Comparison of ENCODE assay signal across 7 cellular contexts in genomic region chr12:108731105-108731865, GRCh38. TPM values are rescaled to one million over a fixed set of nuclear protein-coding genes. Genes with fewer than 3 reads are reported as not detected.
DNase-seq lines count a peak whose midpoint lies in the region; ATAC-seq and TF ChIP-seq lines count a peak whose summit lies in the region.

CORO1C (minus strand) TSS chr12:108731518; CDS start chr12:108701318, 30,200 bp downstream.

- peaks cover 43% of the 10 kb centered on the region for H3K79me2 ChIP-seq in hepatocyte

- H3K4me2 ChIP-seq in hepatocyte, result peak within 1 kb of the TSS; percentile 81

- TF ChIP-seq CTCF in astrocyte of the cerebellum (IDR thresholded peaks at IDR 0.05; ENCODE audit: low read depth, low read length, missing control alignments) (peak; percentile 73), hepatocyte (IDR thresholded peaks at IDR 0.05; ENCODE audit: poor library complexity) (peak; percentile 89)

- no peaks in the 10 kb centered on the region for H3K9me2 ChIP-seq in hepatocyte (replicated peaks; ENCODE audit: insufficient read depth)

- in situ Hi-C loops in astrocyte of the cerebellum (cut with HindIII; ENCODE audit: low sequenced_read_pairs), result no loop called here

- ATAC-seq in GM18502 (IDR thresholded peaks at IDR 0.05; ENCODE audit: poor library complexity, unreplicated experiment) (peak; percentile 75), HG02943 (IDR thresholded peaks at IDR 0.05; ENCODE audit: low read depth, unreplicated experiment) (peak; percentile 63)

- H3K36me3 ChIP-seq in hepatocyte (replicated peaks; ENCODE audit: insufficient read depth, low read depth), result no peaks in the 10 kb centered on the region

- H3K27me3 ChIP-seq in hepatocyte, result no peaks in the 10 kb centered on the region

- H3K9me3 ChIP-seq in hepatocyte (ENCODE audit: low read depth), result no peaks in the 10 kb centered on the region

- under 1% methylated on average over 56 of the region's 85 CpGs for WGBS in hepatocyte (ENCODE audit: low lambda C conversion rate, missing lambda C conversion rate)

- H3K4me1 ChIP-seq in hepatocyte (ENCODE audit: insufficient read depth), result peaks cover 22% of the 10 kb centered on the region

- peak within 1 kb of the TSS; percentile 67 for H2AFZ ChIP-seq in hepatocyte

- H3K4me3 ChIP-seq in astrocyte of the cerebellum (ENCODE audit: low read depth, low read length) (peak within 1 kb of the TSS; percentile 87), hepatocyte (peak within 1 kb of the TSS; percentile 82)

- DNase-seq in NCI-H187 (lab: John Stamatoyannopoulos, UW), result peak; percentile 99 to 100
- peak; percentile 89 for DNase-seq in T-helper 22 cell (ENCODE audit: low read depth)
- peak; percentile 85 for DNase-seq in astrocyte of the cerebellum (ENCODE audit: low read depth)
- peak; percentile 98 for DNase-seq in hepatocyte (ENCODE audit: low spot score)
- DNase-seq in retina, result peak; percentile 100

- H4K20me1 ChIP-seq in hepatocyte (ENCODE audit: insufficient read depth, poor library complexity, severe bottlenecking), result peaks cover 31% of the 10 kb centered on the region

- H3K27ac ChIP-seq in hepatocyte, result peak within 1 kb of the TSS; percentile 99

RNA-seq across cellular contexts. Expression of gene CORO1C, which starts in this region (rescaled TPM):
- 109 and 137 TPM in 2 replicates for total RNA-seq in hepatocyte
- polyA plus RNA-seq in hepatocyte, result 76.5 and 110 TPM in 2 replicates

Comparison
In these comparisons a context has a peak if more than half of its experiments do, and no peak if none do; other contexts are left out.
1. Peak in every context shown above with its lines: DNase-seq, ATAC-seq, H3K4me3 ChIP-seq and H3K27ac ChIP-seq.